In the genomic region with DNA sequence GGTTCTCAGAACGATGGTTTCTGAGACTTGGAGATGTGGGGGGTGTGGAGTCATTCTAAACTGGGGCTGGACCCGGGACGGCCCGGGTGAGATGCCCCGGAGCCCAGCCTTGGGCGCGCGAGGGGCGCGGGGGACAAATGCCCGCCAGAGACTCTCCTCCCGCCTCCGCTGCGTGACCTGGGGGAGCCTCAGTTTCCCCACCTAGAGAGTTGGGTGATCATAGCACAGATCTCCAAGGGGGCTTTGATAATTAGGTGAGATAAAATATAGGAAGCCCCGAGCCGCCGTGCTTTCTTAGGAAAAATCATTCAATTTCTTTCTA, we compare ENCODE assay signal across 9 cellular contexts. TPM values are rescaled to one million over a fixed set of nuclear protein-coding genes. Genes with fewer than 3 reads are reported as not detected.
DNase-seq lines count a peak whose midpoint lies in the region; FAIRE-seq and TF ChIP-seq lines count a peak whose summit lies in the region.
"Had no signal": no experiment of that assay in that cellular context is flagged by ENCODE, and none has a peak within 500 bp of the region (broad histone marks: within the 10 kb centered on the region; RNA-seq: fewer than 3 reads in every experiment).

No MANE protein-coding gene starts in this region.

- BruUV-seq in endothelial cell of umbilical vein (replicated peaks; lab: Mats Ljungman, UMichigan) = no TSS peak

- TF ChIP-seq POLR2A in endothelial cell of umbilical vein (IDR thresholded peaks at IDR 0.05; ENCODE audit: low read depth, low read length) = no peak

- H3K4me1 Mint-ChIP-seq in nephron progenitor cell = peaks cover 39% of the 10 kb centered on the region

- H2AFZ ChIP-seq in OCI-LY3 (ENCODE audit: low read depth, low read length) (no peak overlapping the region), endothelial cell of umbilical vein (ENCODE audit: low read depth, low read length) (peak overlapping the region; percentile 92)

- no peaks in the 10 kb centered on the region for H3K9me1 ChIP-seq in endothelial cell of umbilical vein (replicated peaks; ENCODE audit: control insufficient read depth, extremely low read depth, insufficient read depth, low read length)

- peak overlapping the region; percentile 84 for H3K4me3 Mint-ChIP-seq in nephron progenitor cell

- POLR2A ChIA-PET in endothelial cell of umbilical vein (lab: Charles Lee) = no interaction called here

- H3K9me3 ChIP-seq in BE2C (no peaks in the 10 kb centered on the region), OCI-LY3 (ENCODE audit: insufficient read depth, low read length) (no peaks in the 10 kb centered on the region), endothelial cell of umbilical vein (replicated peaks; ENCODE audit: control insufficient read depth, insufficient read depth, low read length) (no peaks in the 10 kb centered on the region)

- no peak overlapping the region for H3K27ac ChIP-seq in OCI-LY3 (ENCODE audit: low read length)
- H3K27ac ChIP-seq in endothelial cell of umbilical vein (ENCODE audit: insufficient read depth, low read depth, low read length) = no peak overlapping the region

- FAIRE-seq in endothelial cell of umbilical vein (lab: Jason Lieb, UNC) = no peak

- no peaks in the 10 kb centered on the region; the same call in 1 of the 2 replicates for H3K4me1 ChIP-seq in BE2C
- H3K4me1 ChIP-seq in OCI-LY3 (ENCODE audit: low read length) = no peaks in the 10 kb centered on the region
- peaks cover 35% of the 10 kb centered on the region for H3K4me1 ChIP-seq in endothelial cell of umbilical vein (ENCODE audit: control insufficient read depth, extremely low read depth, insufficient read depth, low read length)

- H3K9me3 Mint-ChIP-seq in nephron progenitor cell = peaks cover 6% of the 10 kb centered on the region

- CTCF ChIA-PET in endothelial cell of umbilical vein (lab: Charles Lee) = no interaction called here

- H3K36me3 ChIP-seq in BE2C (no peaks in the 10 kb centered on the region), OCI-LY3 (replicated peaks; ENCODE audit: low read depth, low read length) (no peaks in the 10 kb centered on the region), endothelial cell of umbilical vein (ENCODE audit: control insufficient read depth in 2 of 2, extremely low read depth in 1 of 2, insufficient read depth in 2 of 2, low read length in 2 of 2) (no peaks in the 10 kb centered on the region)

- peak overlapping the region; percentile 63 for H3K4me3 ChIP-seq in BE2C (ENCODE audit: low read depth, low read length)
- H3K4me3 ChIP-seq in OCI-LY3 (ENCODE audit: low read length) = peak overlapping the region; percentile 74
- peak overlapping the region; percentile 58 to 74 (median 72) for H3K4me3 ChIP-seq in endothelial cell of umbilical vein (replicated peaks in 1 of 3; ENCODE audit: insufficient read depth in 1 of 3, low read depth in 1 of 3, low read length in 3 of 3)

- H3K79me2 ChIP-seq in OCI-LY3 (ENCODE audit: low read length) (no peaks in the 10 kb centered on the region), endothelial cell of umbilical vein (ENCODE audit: control insufficient read depth, insufficient read depth, low read length) (peaks cover 3% of the 10 kb centered on the region)

- H3K9ac ChIP-seq in OCI-LY3 (ENCODE audit: low read length) (no peak overlapping the region), endothelial cell of umbilical vein (replicated peaks; ENCODE audit: extremely low read depth, insufficient read depth, low read length) (peak overlapping the region; percentile 27)

- dilution Hi-C loops in endothelial cell of umbilical vein (cut with MboI; ENCODE audit: extremely low pct_ligation_motif_present, low sequenced_read_pairs) = no loop called here

- H3K36me3 Mint-ChIP-seq in nephron progenitor cell (ENCODE audit: low read depth) = peaks cover 7% of the 10 kb centered on the region

- H3K4me2 ChIP-seq in OCI-LY3 (ENCODE audit: low read length) = peak overlapping the region; percentile 67
- peak overlapping the region; percentile 97 for H3K4me2 ChIP-seq in endothelial cell of umbilical vein (ENCODE audit: insufficient read depth, low read length)

- H3K27me3 Mint-ChIP-seq in nephron progenitor cell (ENCODE audit: low read depth, poor library complexity) = peaks cover 39% of the 10 kb centered on the region

- DNase-seq in BE2C (no peak), endothelial cell of umbilical vein (ENCODE audit: low read depth, low spot score) (no peak), nephron progenitor cell (no peak), NCI-H2081 (lab: John Stamatoyannopoulos, UW) (no peak), NCI-H82 treated with DMSO at 0.1 percent for 48 hours (lab: John Stamatoyannopoulos, UW; ENCODE audit: unreplicated experiment) (no peak), cerebellum (ENCODE audit: low spot score) (no peak)
- no peak for DNase-seq in effector CD4-positive, alpha-beta T cell

- no peak overlapping the region for H3K27ac Mint-ChIP-seq in nephron progenitor cell

- H4K20me1 ChIP-seq in OCI-LY3 (ENCODE audit: insufficient read depth, low read length) (no peaks in the 10 kb centered on the region), endothelial cell of umbilical vein (replicated peaks; ENCODE audit: control insufficient read depth, extremely low read depth, insufficient read depth, low read length) (no peaks in the 10 kb centered on the region)

- peaks cover 56% of the 10 kb centered on the region for H3K27me3 ChIP-seq in BE2C
- H3K27me3 ChIP-seq in OCI-LY3 (ENCODE audit: low read depth, low read length) = no peaks in the 10 kb centered on the region
- H3K27me3 ChIP-seq in endothelial cell of umbilical vein (ENCODE audit: control insufficient read depth in 2 of 2, insufficient read depth in 2 of 2, low read length in 2 of 2) = peaks cover 2 to 22% of the 10 kb centered on the region in 2 experiments

- intact Hi-C loops in endothelial cell of umbilical vein (cut with micrococcal nuclease) = loop anchor here (1.0 to 5.0 kb wide), 8 partner anchors 248 to 965 kb away; no protein-coding TSS in a partner anchor

- TF ChIP-seq CTCF in BE2C (IDR thresholded peaks at IDR 0.05; ENCODE audit: low read depth, low read length) (no peak), OCI-LY3 (IDR thresholded peaks at IDR 0.05; ENCODE audit: low read depth, low read length) (no peak), endothelial cell of umbilical vein (IDR thresholded peaks at IDR 0.05; ENCODE audit: extremely low read depth in 1 of 2, insufficient read depth in 1 of 2, low read depth in 1 of 2, low read length in 2 of 2) (no peak), nephron progenitor cell (IDR thresholded peaks at IDR 0.05) (no peak)

TF ChIP-seq in endothelial cell of umbilical vein, 7 proteins besides CTCF, POLR2A, EP300 and RAD21:
- no peak for TF ChIP-seq JUN (IDR thresholded peaks at IDR 0.05; ENCODE audit: borderline replicate concordance, insufficient read depth, insufficient read length, low read depth)
- no peak for TF ChIP-seq FOS (IDR thresholded peaks at IDR 0.05; ENCODE audit: borderline replicate concordance, insufficient read depth, low read length)
- TF ChIP-seq, protein P1, sequence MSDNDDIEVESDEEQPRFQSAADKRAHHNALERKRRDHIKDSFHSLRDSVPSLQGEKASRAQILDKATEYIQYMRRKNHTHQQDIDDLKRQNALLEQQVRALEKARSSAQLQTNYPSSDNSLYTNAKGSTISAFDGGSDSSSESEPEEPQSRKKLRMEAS (IDR thresholded peaks at IDR 0.05; ENCODE audit: insufficient read depth, insufficient read length) = no peak

RNA-seq across cellular contexts. Expression of gene FZD8, which starts 0.7 kb away (rescaled TPM):
- polyA plus RNA-seq in BE2C (2012; ENCODE audit: insufficient read depth, insufficient read length, low read depth) = not detected
- total RNA-seq in endothelial cell of umbilical vein (9.1 and 11.1 TPM in 2 replicates), cerebellum (5.9 TPM)
- polyA plus RNA-seq in endothelial cell of umbilical vein = 6.2 and 7.5 TPM in 2 replicates
- polyA plus RNA-seq in endothelial cell of umbilical vein (2011; cell fraction: cytosol; rRNA removed) = 3.2 and 3.6 TPM in 2 replicates
- 6.6 and 6.7 TPM in 2 replicates for polyA plus RNA-seq in endothelial cell of umbilical vein (2011; cell fraction: nucleus; rRNA removed)
- polyA plus RNA-seq in endothelial cell of umbilical vein (2012) = 7.7 and 20.4 TPM in 2 replicates
- polyA minus RNA-seq in endothelial cell of umbilical vein = 8.6 and 11.0 TPM in 2 replicates
- 7.0 TPM for polyA minus RNA-seq in endothelial cell of umbilical vein (2011; cell fraction: cytosol; rRNA and poly(A)+ RNA removed)
- polyA minus RNA-seq in endothelial cell of umbilical vein (2011; cell fraction: nucleus; rRNA and poly(A)+ RNA removed) = 10.7 and 17.3 TPM in 2 replicates

RNA-seq across cellular contexts. Expression of gene GJD4, which starts 37.6 kb away (rescaled TPM):
- not detected for polyA plus RNA-seq in BE2C (2012; ENCODE audit: insufficient read depth, insufficient read length, low read depth)
- total RNA-seq in endothelial cell of umbilical vein (not detected in 2 replicates), cerebellum (not detected)
- not detected in 2 replicates for polyA plus RNA-seq in endothelial cell of umbilical vein
- polyA plus RNA-seq in endothelial cell of umbilical vein (2011; cell fraction: cytosol; rRNA removed) = not detected in 2 replicates
- not detected in 2 replicates for polyA plus RNA-seq in endothelial cell of umbilical vein (2011; cell fraction: nucleus; rRNA removed)
- not detected in 2 replicates for polyA plus RNA-seq in endothelial cell of umbilical vein (2012)
- not detected in 2 replicates for polyA minus RNA-seq in endothelial cell of umbilical vein
- not detected for polyA minus RNA-seq in endothelial cell of umbilical vein (2011; cell fraction: cytosol; rRNA and poly(A)+ RNA removed)
- polyA minus RNA-seq in endothelial cell of umbilical vein (2011; cell fraction: nucleus; rRNA and poly(A)+ RNA removed) = not detected in 2 replicates
- total RNA-seq: M059J had no signal
